ENCODE assay signal across 8 cellular contexts in the genomic region with DNA sequence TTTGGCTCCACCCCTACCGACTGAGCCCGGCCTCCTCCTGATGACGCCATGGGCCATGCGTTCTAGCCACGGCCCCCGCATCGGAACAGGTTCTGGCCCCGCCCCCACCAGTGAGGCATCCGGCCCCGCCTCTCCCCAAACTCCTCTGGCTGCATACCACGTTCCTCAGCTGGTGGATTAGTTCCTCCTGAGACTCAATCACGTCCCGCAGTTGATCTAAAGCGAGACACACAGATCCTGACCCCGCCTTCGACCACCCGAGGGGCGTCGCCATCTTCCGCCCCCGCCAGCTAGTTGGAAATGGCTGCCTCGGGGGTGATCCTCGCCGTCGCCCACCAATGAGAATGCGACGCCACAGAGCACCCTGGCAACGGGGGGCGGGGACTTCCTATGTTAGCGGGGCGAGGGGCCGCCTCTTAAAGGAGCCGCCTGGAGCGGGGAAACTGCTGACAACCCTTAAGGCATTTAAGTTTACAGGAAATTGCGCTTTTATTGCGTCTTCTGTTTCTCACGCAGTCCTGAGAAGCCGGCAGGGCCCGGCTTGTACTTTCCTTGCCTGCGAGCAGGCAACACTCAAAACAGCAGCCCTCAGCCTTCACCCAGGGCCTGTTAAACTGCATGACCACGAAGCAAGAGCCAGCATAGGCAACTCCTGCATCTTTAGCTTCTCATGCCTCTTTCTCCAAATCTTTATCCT. TPM values are rescaled to one million over a fixed set of nuclear protein-coding genes. Genes with fewer than 3 reads are reported as not detected.
DNase-seq lines count a peak whose midpoint lies in the region; TF ChIP-seq lines count a peak whose summit lies in the region.

A gene with protein sequence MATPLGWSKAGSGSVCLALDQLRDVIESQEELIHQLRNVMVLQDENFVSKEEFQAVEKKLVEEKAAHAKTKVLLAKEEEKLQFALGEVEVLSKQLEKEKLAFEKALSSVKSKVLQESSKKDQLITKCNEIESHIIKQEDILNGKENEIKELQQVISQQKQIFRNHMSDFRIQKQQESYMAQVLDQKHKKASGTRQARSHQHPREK (minus strand): TSS at position 303 of the 697 bp plus-strand sequence. CDS start 29 bp downstream, at position 274.

- H3K36me3 Mint-ChIP-seq in nephron progenitor cell (ENCODE audit: low read depth), result peaks cover 9% of the 10 kb centered on the region
- no peaks in the 10 kb centered on the region for H3K36me3 Mint-ChIP-seq in stimulated activated naive CD8-positive, alpha-beta T cell treated with anti-CD3 and anti-CD28 coated beads, Interleukin-15, Interleukin-2, amounts not matched to agents 100 ng/mL and 50 ng/mL, for 24 hours (ENCODE audit: low read depth)

- H3K27ac Mint-ChIP-seq in nephron progenitor cell, result peak within 1 kb of the TSS; percentile 99
- peak within 1 kb of the TSS; percentile 100 for H3K27ac Mint-ChIP-seq in stimulated activated naive CD8-positive, alpha-beta T cell treated with anti-CD3 and anti-CD28 coated beads, Interleukin-15, Interleukin-2, amounts not matched to agents 100 ng/mL and 50 ng/mL, for 24 hours

- TF ChIP-seq CTCF in fibroblast of the aortic adventitia (IDR thresholded peaks at IDR 0.05; ENCODE audit: insufficient read depth, low read length) (no peak), nephron progenitor cell (IDR thresholded peaks at IDR 0.05) (no peak)

- H3K4me3 Mint-ChIP-seq in nephron progenitor cell, result peak within 1 kb of the TSS; percentile 93
- H3K4me3 Mint-ChIP-seq in stimulated activated naive CD8-positive, alpha-beta T cell treated with anti-CD3 and anti-CD28 coated beads, Interleukin-15, Interleukin-2, amounts not matched to agents 100 ng/mL and 50 ng/mL, for 24 hours, result peak within 1 kb of the TSS; percentile 94

- in situ Hi-C loops in HAP-1 (cut with MboI; ENCODE audit: low sequenced_read_pairs), result no loop called here

- H3K36me3 ChIP-seq in ES-I3 (ENCODE audit: insufficient read depth, low read length), result no peaks in the 10 kb centered on the region
- peaks cover 4% of the 10 kb centered on the region; the same call in 1 of the 2 replicates for H3K36me3 ChIP-seq in HAP-1 (replicated peaks)
- no peaks in the 10 kb centered on the region for H3K36me3 ChIP-seq in MG63

- peak; percentile 94 to 99 for DNase-seq in HAP-1 (ENCODE audit: low spot score in 2 of 2)
- peak; percentile 99 for DNase-seq in MG63
- peak; percentile 98 to 99 for DNase-seq in SHP77 (lab: John Stamatoyannopoulos, UW)
- peak; percentile 93 for DNase-seq in activated gamma-delta T cell (lab: John Stamatoyannopoulos, UW)
- DNase-seq in fibroblast of the aortic adventitia (ENCODE audit: low read depth), result peak; percentile 96
- peak; percentile 97 for DNase-seq in nephron progenitor cell

- H3K27me3 ChIP-seq in HAP-1 (ENCODE audit: low read depth) (no peaks in the 10 kb centered on the region), MG63 (no peaks in the 10 kb centered on the region)

- H3K4me1 Mint-ChIP-seq in nephron progenitor cell, result peaks cover 25% of the 10 kb centered on the region
- H3K4me1 Mint-ChIP-seq in stimulated activated naive CD8-positive, alpha-beta T cell treated with anti-CD3 and anti-CD28 coated beads, Interleukin-15, Interleukin-2, amounts not matched to agents 100 ng/mL and 50 ng/mL, for 24 hours (ENCODE audit: low read depth), result peaks cover 43% of the 10 kb centered on the region

- H3K4me1 ChIP-seq in ES-I3 (ENCODE audit: insufficient read depth, low read length), result peaks cover 10% of the 10 kb centered on the region
- H3K4me1 ChIP-seq in HAP-1, result peaks cover 12% of the 10 kb centered on the region

- H3K9me3 ChIP-seq in ES-I3 (ENCODE audit: control insufficient read depth, insufficient read depth, low read length) (no peaks in the 10 kb centered on the region), HAP-1 (no peaks in the 10 kb centered on the region), MG63 (no peaks in the 10 kb centered on the region)

- H3K27me3 Mint-ChIP-seq in nephron progenitor cell (ENCODE audit: low read depth, poor library complexity), result peaks cover 6% of the 10 kb centered on the region
- H3K27me3 Mint-ChIP-seq in stimulated activated naive CD8-positive, alpha-beta T cell treated with anti-CD3 and anti-CD28 coated beads, Interleukin-15, Interleukin-2, amounts not matched to agents 100 ng/mL and 50 ng/mL, for 24 hours, result no peaks in the 10 kb centered on the region

- H3K4me3 ChIP-seq in HAP-1, result peak within 1 kb of the TSS; percentile 47
- peak within 1 kb of the TSS; percentile 55 for H3K4me3 ChIP-seq in MG63
- peak within 1 kb of the TSS; percentile 79 for H3K4me3 ChIP-seq in fibroblast of the aortic adventitia (ENCODE audit: low read depth, low read length)

- H3K9me3 Mint-ChIP-seq in nephron progenitor cell, result no peaks in the 10 kb centered on the region
- H3K9me3 Mint-ChIP-seq in stimulated activated naive CD8-positive, alpha-beta T cell treated with anti-CD3 and anti-CD28 coated beads, Interleukin-15, Interleukin-2, amounts not matched to agents 100 ng/mL and 50 ng/mL, for 24 hours, result no peaks in the 10 kb centered on the region

- H3K9ac ChIP-seq in ES-I3 (ENCODE audit: low read depth, low read length), result peak within 1 kb of the TSS; percentile 74

RNA-seq across cellular contexts. Expression of the gene that starts here (rescaled TPM):
- total RNA-seq in MG63 (2014; rRNA removed; shearing (Covaris generic); ENCODE audit: low replicate concordance), result 1.2 and 9.7 TPM in 2 replicates
- total RNA-seq in fibroblast of the aortic adventitia (ENCODE audit: low replicate concordance), result 1.8 and 2.0 TPM in 2 replicates

Comparison
In these comparisons a context has a peak if more than half of its experiments do, and no peak if none do; other contexts are left out.
1. Peak in every context shown above with its lines: DNase-seq and H3K4me3 ChIP-seq.